ENCODE assay signal across 9 cellular contexts in the genomic region with DNA sequence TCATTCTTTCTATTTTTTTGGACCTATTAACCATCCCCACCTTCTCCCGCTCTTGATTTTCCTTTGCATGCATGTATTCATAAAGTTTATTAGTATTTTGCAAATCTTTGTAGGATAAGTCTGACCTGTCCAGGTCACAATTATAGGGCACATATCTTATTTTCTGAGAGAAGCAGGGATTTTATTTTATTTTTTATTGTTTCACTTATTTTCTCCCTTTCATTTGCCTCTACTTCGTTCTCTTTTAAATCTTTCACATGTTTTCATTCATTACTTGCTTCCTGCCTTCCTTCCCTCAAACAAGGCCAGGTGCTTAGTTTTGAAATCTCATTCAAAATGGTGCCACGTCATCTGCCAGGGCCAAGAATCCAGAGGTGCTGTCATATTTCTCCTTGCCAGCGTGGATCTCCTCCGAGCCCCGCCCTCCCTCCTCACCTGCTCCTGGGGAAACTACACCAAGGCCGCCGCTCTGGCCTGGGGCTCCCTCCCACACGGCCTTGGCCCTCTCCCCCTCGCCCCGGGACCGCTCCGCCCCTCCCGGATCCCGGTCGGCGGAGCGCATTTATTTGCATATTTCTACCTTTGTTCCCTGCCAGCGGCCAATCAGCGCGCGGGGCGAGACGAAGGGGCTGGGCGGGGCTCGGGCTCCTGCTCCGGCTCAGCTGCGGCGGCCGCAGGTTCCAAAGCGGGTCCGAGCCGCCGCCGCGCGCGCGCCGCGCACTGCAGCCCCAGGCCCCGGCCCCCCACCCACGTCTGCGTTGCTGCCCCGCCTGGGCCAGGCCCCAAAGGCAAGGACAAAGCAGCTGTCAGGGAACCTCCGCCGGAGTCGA. TPM values are rescaled to one million over a fixed set of nuclear protein-coding genes. Genes with fewer than 3 reads are reported as not detected.
A peak's percentile ranks its signal among the peaks of the same experiment; 100 is the strongest.
DNase-seq lines count a peak whose midpoint lies in the region; ATAC-seq lines count a peak whose summit lies in the region.
"Had no signal": no experiment of that assay in that cellular context is flagged by ENCODE, and none has a peak within 500 bp of the region (broad histone marks: within the 10 kb centered on the region; RNA-seq: fewer than 3 reads in every experiment).

A gene (plus strand): TSS at position 654 of the 830 bp plus-strand sequence. CDS start 213 bp downstream, outside the sequence.

- H3K9ac ChIP-seq in endocrine pancreas (ENCODE audit: control insufficient read depth, insufficient read depth, low read length): peak within 1 kb of the TSS; percentile 50

- no peaks in the 10 kb centered on the region for H3K36me3 Mint-ChIP-seq in activated CD8-positive, alpha-beta T cell treated with anti-CD3 and anti-CD28 coated beads, Interleukin-2, amount 10 ng/mL, durations not matched to agents 7 days and 5 days (ENCODE audit: low read depth)
- no peaks in the 10 kb centered on the region for H3K36me3 Mint-ChIP-seq in memory B cell

- CTCF ChIA-PET in activated CD8-positive, alpha-beta T cell treated with anti-CD3 and anti-CD28 coated beads, Interleukin-2, amount 10 ng/mL, durations not matched to agents 7 days and 5 days (lab: Charles Lee): interaction anchor here (0.9 to 1.3 kb wide), 2 partner anchors 44 to 48 kb away, joined by 3 read pairs; no protein-coding TSS in a partner anchor

- DNase-seq in A172 (ENCODE audit: low spot score) (peak; percentile 61), HS-5 (ENCODE audit: low read depth) (peak; percentile 33), NCI-H774 (lab: John Stamatoyannopoulos, UW) (peak; percentile 92), memory B cell (ENCODE audit: low spot score in 2 of 2) (peak; percentile 63 to 68)
- peak; percentile 81 for DNase-seq in activated CD8-positive, alpha-beta T cell treated with anti-CD3 and anti-CD28 coated beads, Interleukin-2, amount 10 ng/mL, durations not matched to agents 7 days and 5 days
- peak; percentile 11 for DNase-seq in stimulated activated CD8-positive, alpha-beta memory T cell treated with anti-CD3 and anti-CD28 coated beads, Interleukin-12 subunit alpha, Interleukin-12 subunit beta, amount 100 ng/mL, for 1 hour (ENCODE audit: low read depth)
- DNase-seq: DND-41 had no signal

- H3K9me3 ChIP-seq in endocrine pancreas (ENCODE audit: control insufficient read depth, low read length): no peaks in the 10 kb centered on the region

- POLR2A ChIA-PET in activated CD8-positive, alpha-beta T cell treated with anti-CD3 and anti-CD28 coated beads, Interleukin-2, amount 10 ng/mL, durations not matched to agents 7 days and 5 days (lab: Charles Lee): no interaction called here

- no peaks in the 10 kb centered on the region for H3K27me3 ChIP-seq in endocrine pancreas (ENCODE audit: control insufficient read depth, insufficient read depth, low read length)

- peak within 1 kb of the TSS; percentile 71 for H3K4me3 Mint-ChIP-seq in activated CD8-positive, alpha-beta T cell treated with anti-CD3 and anti-CD28 coated beads, Interleukin-2, amount 10 ng/mL, durations not matched to agents 7 days and 5 days
- H3K4me3 Mint-ChIP-seq in memory B cell: peak within 1 kb of the TSS; percentile 88

- peaks cover 10% of the 10 kb centered on the region for H3K4me1 Mint-ChIP-seq in activated CD8-positive, alpha-beta T cell treated with anti-CD3 and anti-CD28 coated beads, Interleukin-2, amount 10 ng/mL, durations not matched to agents 7 days and 5 days (ENCODE audit: low read depth)
- peaks cover 29% of the 10 kb centered on the region for H3K4me1 Mint-ChIP-seq in memory B cell

- H3K4me1 ChIP-seq in endocrine pancreas (ENCODE audit: control insufficient read depth, insufficient read depth, low read length): peaks cover 9% of the 10 kb centered on the region

- ATAC-seq in GM19035 (IDR thresholded peaks at IDR 0.05; ENCODE audit: unreplicated experiment): peak; percentile 90
- ATAC-seq in activated CD8-positive, alpha-beta T cell treated with anti-CD3 and anti-CD28 coated beads, Interleukin-2, amount 10 ng/mL, durations not matched to agents 7 days and 5 days: peak; percentile 96
- ATAC-seq in memory B cell (ENCODE audit: low read depth): peak; percentile 86

- no peaks in the 10 kb centered on the region for H3K9me3 Mint-ChIP-seq in activated CD8-positive, alpha-beta T cell treated with anti-CD3 and anti-CD28 coated beads, Interleukin-2, amount 10 ng/mL, durations not matched to agents 7 days and 5 days (ENCODE audit: insufficient read depth)
- no peaks in the 10 kb centered on the region for H3K9me3 Mint-ChIP-seq in memory B cell

- H3K4me3 ChIP-seq in endocrine pancreas (ENCODE audit: control insufficient read depth, insufficient read depth, low read length): peak within 1 kb of the TSS; percentile 93

- peaks cover 32% of the 10 kb centered on the region for H3K27me3 Mint-ChIP-seq in activated CD8-positive, alpha-beta T cell treated with anti-CD3 and anti-CD28 coated beads, Interleukin-2, amount 10 ng/mL, durations not matched to agents 7 days and 5 days (ENCODE audit: low read depth)
- H3K27me3 Mint-ChIP-seq in memory B cell: no peaks in the 10 kb centered on the region

- H3K36me3 ChIP-seq in endocrine pancreas (ENCODE audit: control insufficient read depth, insufficient read depth, low read length): no peaks in the 10 kb centered on the region

- no peak within 1 kb of the TSS for H3K27ac Mint-ChIP-seq in activated CD8-positive, alpha-beta T cell treated with anti-CD3 and anti-CD28 coated beads, Interleukin-2, amount 10 ng/mL, durations not matched to agents 7 days and 5 days
- peak within 1 kb of the TSS; percentile 79 for H3K27ac Mint-ChIP-seq in memory B cell

RNA-seq across cellular contexts. Expression of the gene that starts here (rescaled TPM):
- total RNA-seq in A172 (2014; rRNA removed; shearing (Covaris generic)): 2.4 and 2.8 TPM in 2 replicates
- 1 to 10 TPM in 1 of 2 experiments, under 1 TPM in 1; 0.81 to 1.3 TPM for total RNA-seq in activated CD8-positive, alpha-beta T cell treated with anti-CD3 and anti-CD28 coated beads, Interleukin-2, amount 10 ng/mL, durations not matched to agents 7 days and 5 days

Comparison
In these comparisons a context has a peak if more than half of its experiments do, and no peak if none do; other contexts are left out.
1. Peak in every context shown above with its lines: DNase-seq, ATAC-seq and H3K4me3 ChIP-seq.
2. DNase-seq: peak in every context shown above with its lines; median percentile 92 in NCI-H774; 81 in activated CD8-positive, alpha-beta T cell treated with anti-CD3 and anti-CD28 coated beads, Interleukin-2, amount 10 ng/mL, durations not matched to agents 7 days and 5 days; 66 in memory B cell; 61 in A172; 33 in HS-5; 11 in stimulated activated CD8-positive, alpha-beta memory T cell treated with anti-CD3 and anti-CD28 coated beads, Interleukin-12 subunit alpha, Interleukin-12 subunit beta, amount 100 ng/mL, for 1 hour.